ENCODE assay signal across 1 cellular context in the genomic region with DNA sequence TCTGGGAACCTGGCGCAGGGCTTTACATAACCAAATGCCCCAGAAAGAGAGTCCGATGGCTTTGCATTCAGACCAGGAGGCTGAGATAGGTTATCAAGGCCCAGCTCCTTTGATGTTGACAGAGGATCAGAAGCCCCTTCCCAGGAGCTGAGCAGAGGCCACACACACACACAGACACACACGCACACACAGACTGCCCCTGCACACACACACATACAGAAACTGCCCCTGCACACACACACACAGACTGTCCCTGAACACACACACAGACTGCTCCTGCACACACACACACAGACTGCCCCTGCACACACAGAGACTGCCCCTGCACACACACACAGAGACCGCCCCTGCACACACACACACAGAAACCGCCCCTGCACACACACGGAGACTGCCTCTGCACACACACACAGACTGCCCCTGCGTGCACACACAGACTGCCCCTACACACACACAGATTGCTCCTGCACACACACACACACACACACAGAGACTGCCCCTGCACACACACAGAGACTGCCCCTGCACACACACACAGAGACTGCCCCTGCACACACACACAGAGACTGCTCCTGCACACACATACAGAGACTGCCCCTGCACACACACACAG.
TF ChIP-seq lines count a peak whose summit lies in the region.

No MANE protein-coding gene starts in this region.

TF ChIP-seq in HEK293, 187 proteins besides CTCF, POLR2A, EP300 and RAD21:
- peak; percentile 95 for TF ChIP-seq ZSCAN4 (tag by site-specific recombination; IDR thresholded peaks at IDR 0.05)
